9 cellular contexts compared by ENCODE assay signal in the genomic region with DNA sequence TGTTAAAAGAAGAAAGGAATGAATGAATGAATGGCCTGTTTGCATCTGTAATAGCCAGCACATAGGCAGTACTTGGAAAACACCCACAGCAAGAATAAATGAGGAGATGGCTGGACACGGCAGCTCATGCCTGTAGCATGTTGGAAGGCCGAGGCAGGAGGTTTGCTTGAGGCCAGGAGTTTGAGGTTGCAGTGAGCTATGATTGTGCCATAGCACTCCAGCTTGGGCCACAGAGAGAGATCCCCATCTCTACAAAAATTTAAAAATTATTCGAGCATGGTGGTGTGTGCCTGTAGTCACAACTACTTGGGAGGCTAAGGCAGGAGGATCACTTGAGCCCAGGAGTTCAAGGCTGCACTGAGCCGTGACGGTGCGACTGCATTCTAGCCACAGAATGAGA. TPM values are rescaled to one million over a fixed set of nuclear protein-coding genes. Genes with fewer than 3 reads are reported as not detected.
A peak's percentile ranks its signal among the peaks of the same experiment; 100 is the strongest.
DNase-seq lines count a peak whose midpoint lies in the region; ATAC-seq and TF ChIP-seq lines count a peak whose summit lies in the region.
"Had no signal": no experiment of that assay in that cellular context is flagged by ENCODE, and none has a peak within 500 bp of the region (broad histone marks: within the 10 kb centered on the region; RNA-seq: fewer than 3 reads in every experiment).

No MANE protein-coding gene starts in this region.

- H3K27ac ChIP-seq in gastroesophageal sphincter (peak overlapping the region; percentile 94 to 99 (median 98)), skeletal muscle tissue (ENCODE audit: low read depth, low read length) (peak overlapping the region; percentile 85)

- no peak for DNase-seq in activated B cell treated with CpG ODN at 0.5 μM for 24 hours
- DNase-seq in NCI-H2227 (lab: John Stamatoyannopoulos, UW; ENCODE audit: unreplicated experiment): no peak
- DNase-seq in NCI-H2171 treated with DMSO at 0.1 percent for 48 hours (lab: John Stamatoyannopoulos, UW): no peak
- no peak for DNase-seq in hippocampal formation (lab: John Stamatoyannopoulos, UW)
- DNase-seq: SHP77 had no signal

- no peaks in the 10 kb centered on the region for H3K27me3 ChIP-seq in gastroesophageal sphincter
- H3K27me3 ChIP-seq in skeletal muscle tissue (ENCODE audit: control insufficient read depth in 3 of 3, insufficient read depth in 3 of 3, low read length in 3 of 3): no peaks in the 10 kb centered on the region

- H3K36me3 Mint-ChIP-seq in activated B cell treated with CpG ODN at 0.5 μM for 24 hours (ENCODE audit: low read depth): peaks cover 74% of the 10 kb centered on the region

- ATAC-seq in GM19463 (IDR thresholded peaks at IDR 0.05; ENCODE audit: unreplicated experiment) (peak; percentile 9), activated B cell treated with CpG ODN at 0.5 μM for 24 hours (ENCODE audit: low read depth) (no peak), gastroesophageal sphincter (no peak), GM19395 (IDR thresholded peaks at IDR 0.05; ENCODE audit: unreplicated experiment) (no peak)

- H3K4me3 ChIP-seq in gastroesophageal sphincter: no peak overlapping the region
- no peak overlapping the region for H3K4me3 ChIP-seq in skeletal muscle tissue (ENCODE audit: low read length in 3 of 3)

- H3K9ac ChIP-seq in skeletal muscle tissue (ENCODE audit: low read depth in 1 of 3, low read length in 3 of 3): no peak overlapping the region

- H3K36me3 ChIP-seq in gastroesophageal sphincter: no peaks in the 10 kb centered on the region
- no peaks in the 10 kb centered on the region for H3K36me3 ChIP-seq in skeletal muscle tissue (ENCODE audit: control insufficient read depth in 3 of 3, insufficient read depth in 3 of 3, low read length in 3 of 3)

- H3K4me1 Mint-ChIP-seq in activated B cell treated with CpG ODN at 0.5 μM for 24 hours: peaks cover 86% of the 10 kb centered on the region

- POLR2A ChIA-PET in activated B cell treated with CpG ODN at 0.5 μM for 24 hours (lab: Charles Lee): interaction anchor here (1.2 kb wide), 1 partner anchor 76 kb away, joined by 3 read pairs; a partner anchor contains a TSS

- H3K27me3 Mint-ChIP-seq in activated B cell treated with CpG ODN at 0.5 μM for 24 hours: no peaks in the 10 kb centered on the region

- intact Hi-C loops in activated B cell treated with CpG ODN at 0.5 μM for 24 hours (cut with micrococcal nuclease): loop anchor here (1.0 kb wide), 1 partner anchor 8 kb away; no protein-coding TSS in a partner anchor

- H3K4me1 ChIP-seq in gastroesophageal sphincter (peaks cover 5 to 100% (median 62%) of the 10 kb centered on the region in 3 donors), skeletal muscle tissue (ENCODE audit: control insufficient read depth in 3 of 3, insufficient read depth in 3 of 3, low read length in 3 of 3) (peaks cover 11 to 27% (median 26%) of the 10 kb centered on the region in 3 donors)

- no peaks in the 10 kb centered on the region for H3K9me3 ChIP-seq in gastroesophageal sphincter
- H3K9me3 ChIP-seq in skeletal muscle tissue (ENCODE audit: control insufficient read depth in 3 of 3, low read length in 3 of 3): no peaks in the 10 kb centered on the region

- 60 to 71% methylated on average over 2 to 5 of the region's 6 CpGs for WGBS in gastroesophageal sphincter (ENCODE audit: low coverage in 1 of 2), 2 donors

- CTCF ChIA-PET in activated B cell treated with CpG ODN at 0.5 μM for 24 hours (lab: Charles Lee): interaction anchor here (0.9 kb wide), 1 partner anchor 35 kb away, joined by 4 read pairs; no protein-coding TSS in a partner anchor

- H3K27ac Mint-ChIP-seq in activated B cell treated with CpG ODN at 0.5 μM for 24 hours: peak overlapping the region; percentile 71

- TF ChIP-seq POLR2A in gastroesophageal sphincter (IDR thresholded peaks at IDR 0.05): no peak

- H3K4me3 Mint-ChIP-seq in activated B cell treated with CpG ODN at 0.5 μM for 24 hours: peak overlapping the region; percentile 24

- H3K9me3 Mint-ChIP-seq in activated B cell treated with CpG ODN at 0.5 μM for 24 hours: no peaks in the 10 kb centered on the region

- TF ChIP-seq CTCF in activated B cell treated with CpG ODN at 0.5 μM for 24 hours (IDR thresholded peaks at IDR 0.05): no peak
- no peak for TF ChIP-seq CTCF in gastroesophageal sphincter (IDR thresholded peaks at IDR 0.05)

- no peak for TF ChIP-seq EP300 in gastroesophageal sphincter (IDR thresholded peaks at IDR 0.05)

RNA-seq across cellular contexts. Expression of a gene that starts 12.5 kb away (rescaled TPM):
- total RNA-seq in activated B cell treated with CpG ODN at 0.5 μM for 24 hours (176 and 202 TPM in 2 replicates), gastroesophageal sphincter (100 to 1,000 TPM in 2 of 4 donors, 10 to 100 TPM in 2; 72.3 to 212 (median 110) TPM), skeletal muscle tissue (7.8 TPM)

RNA-seq across cellular contexts. Expression of a gene that starts 57.7 kb away (rescaled TPM):
- total RNA-seq in activated B cell treated with CpG ODN at 0.5 μM for 24 hours: 61.0 and 68.3 TPM in 2 replicates
- total RNA-seq in gastroesophageal sphincter: 10 to 100 TPM; 48.4 to 66.0 (median 63.3) TPM
- 51.7 TPM for total RNA-seq in skeletal muscle tissue
